In the genomic region with DNA sequence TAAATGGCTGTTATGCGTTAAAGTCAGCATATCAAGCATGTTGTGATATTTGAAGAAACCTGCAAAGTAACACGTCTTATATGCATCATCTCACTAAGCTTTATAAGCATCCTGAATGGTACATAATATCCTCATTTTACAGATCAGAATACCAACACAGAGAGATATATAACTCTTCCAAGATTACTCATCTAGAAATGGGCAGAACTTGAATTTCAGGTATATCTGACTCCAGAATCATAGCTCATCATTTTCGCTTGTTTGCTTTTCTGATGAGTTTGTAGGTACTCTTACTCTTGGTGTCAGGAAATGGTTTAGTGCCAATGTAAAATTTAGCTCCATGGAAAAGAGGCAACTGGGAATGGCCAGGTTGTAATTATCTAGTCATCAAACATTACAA, we compare ENCODE assay signal across 31 cellular contexts.
"Had no signal": no experiment of that assay in that cellular context is flagged by ENCODE, and none has a peak within 500 bp of the region (broad histone marks: within the 10 kb centered on the region; RNA-seq: fewer than 3 reads in every experiment).

No MANE protein-coding gene starts in this region.

- H3K27me3 Mint-ChIP-seq: activated CD8-positive, alpha-beta T cell treated with anti-CD3 and anti-CD28 coated beads for 36 hours; dendritic cell treated with granulocyte-macrophage colony-stimulating factor and Interleukin-4, amounts not matched to agents 40 ng/mL and 50 ng/mL, for 4 days had no signal

- H3K27me3 ChIP-seq: body of pancreas, cardiac muscle cell had no signal

- H3K9me3 Mint-ChIP-seq: activated B cell treated with CpG ODN at 0.5 μM for 24 hours; dendritic cell treated with granulocyte-macrophage colony-stimulating factor and Interleukin-4, amounts not matched to agents 40 ng/mL and 50 ng/mL, for 4 days; endodermal cell; T-helper 1 cell treated with Interleukin-12 subunit alpha and Interleukin-12 subunit beta and Interleukin-4 antibody, amounts not matched to agents 30 μg/mL and 1 μg/mL, for 36 hours had no signal

- H3K4me1 Mint-ChIP-seq: activated B cell treated with CpG ODN at 0.5 μM for 24 hours, endodermal cell had no signal

- H3K27ac ChIP-seq: body of pancreas, cardiac muscle cell, coronary artery, dorsolateral prefrontal cortex, epithelial cell of prostate, WERI-Rb-1 had no signal

- H3K27ac Mint-ChIP-seq: activated B cell treated with CpG ODN at 0.5 μM for 24 hours; activated CD8-positive, alpha-beta T cell treated with anti-CD3 and anti-CD28 coated beads for 36 hours; activated naive CD8-positive, alpha-beta T cell; activated T-helper 17 cell treated with anti-CD3 and anti-CD28 coated beads, Interleukin-2, amount 50 U/mL, for 72 hours; dendritic cell treated with granulocyte-macrophage colony-stimulating factor and Interleukin-4, amounts not matched to agents 40 ng/mL and 50 ng/mL, for 4 days; endodermal cell; T-helper 1 cell treated with Interleukin-12 subunit alpha and Interleukin-12 subunit beta and Interleukin-4 antibody, amounts not matched to agents 30 μg/mL and 1 μg/mL, for 36 hours had no signal

- ATAC-seq: activated CD4-positive, CD25-positive, alpha-beta regulatory T cell treated with anti-CD3 and anti-CD28 coated beads, Interleukin-2, amount 50 U/mL, for 24 hours; activated CD8-positive, alpha-beta T cell treated with anti-CD3 and anti-CD28 coated beads for 36 hours; activated T-cell treated with anti-CD3 and anti-CD28 coated beads, Interleukin-2, amount 50 U/mL, for 4 hours; body of pancreas had no signal

- H3K9me3 ChIP-seq: body of pancreas had no signal

- DNase-seq: activated B cell treated with CpG ODN at 0.5 μM for 24 hours; activated CD4-positive, alpha-beta T cell treated with anti-CD3 and anti-CD28 coated beads for 48 hours; activated CD4-positive, alpha-beta T cell treated with anti-CD3 and anti-CD28 coated beads, Interleukin-2, amount 50 U/mL, for 1 hour; activated CD4-positive, alpha-beta T cell treated with anti-CD3 and anti-CD28 coated beads, Interleukin-2, amount 50 U/mL, for 48 hours; activated CD8-positive, alpha-beta memory T cell treated with anti-CD3 and anti-CD28 coated beads for 24 hours; activated CD8-positive, alpha-beta T cell treated with anti-CD3 and anti-CD28 coated beads for 36 hours; activated effector memory CD4-positive, alpha-beta T cell treated with Interleukin-2 at 50 U/mL for 16 hours; activated gamma-delta T cell treated with Interleukin-2 at 50 U/mL for 16 hours; activated naive CD4-positive, alpha-beta T cell treated with anti-CD3 and anti-CD28 coated beads, Interleukin-2, amount 50 U/mL, for 16 hours; activated naive CD4-positive, alpha-beta T cell treated with Interleukin-2 at 50 U/mL for 16 hours; activated T-cell treated with anti-CD3 and anti-CD28 coated beads, Interleukin-2, amount 50 U/mL, for 4 hours; amniotic stem cell; aorta; body of pancreas; cerebellar nuclear complex; dorsolateral prefrontal cortex; effector memory CD4-positive, alpha-beta T cell; endodermal cell; foreskin fibroblast; head of caudate nucleus; hippocampal formation; T-helper 9 cell; WERI-Rb-1 had no signal

- H3K4me3 Mint-ChIP-seq: activated B cell treated with CpG ODN at 0.5 μM for 24 hours; activated CD8-positive, alpha-beta T cell treated with anti-CD3 and anti-CD28 coated beads for 36 hours; activated naive CD8-positive, alpha-beta T cell; activated T-cell treated with anti-CD3 and anti-CD28 coated beads, Interleukin-2, amount 50 U/mL, for 4 hours; activated T-helper 17 cell treated with anti-CD3 and anti-CD28 coated beads, Interleukin-2, amount 50 U/mL, for 72 hours; dendritic cell treated with granulocyte-macrophage colony-stimulating factor and Interleukin-4, amounts not matched to agents 40 ng/mL and 50 ng/mL, for 4 days; endodermal cell; T-helper 1 cell treated with Interleukin-12 subunit alpha and Interleukin-12 subunit beta and Interleukin-4 antibody, amounts not matched to agents 30 μg/mL and 1 μg/mL, for 36 hours had no signal

- H3K36me3 ChIP-seq: cardiac muscle cell, WERI-Rb-1 had no signal

- H3K4me3 ChIP-seq: body of pancreas, cardiac muscle cell, coronary artery, dorsolateral prefrontal cortex had no signal

- H3K4me1 ChIP-seq: body of pancreas had no signal

- H3K36me3 Mint-ChIP-seq: activated naive CD8-positive, alpha-beta T cell had no signal
